21 cellular contexts compared by ENCODE assay signal in genomic region chr1:52907068-52907811, GRCh38.
"Had no signal": no experiment of that assay in that cellular context is flagged by ENCODE, and none has a peak within 500 bp of the region (broad histone marks: within the 10 kb centered on the region; RNA-seq: fewer than 3 reads in every experiment).

No MANE protein-coding gene starts in this region.

- H3K4me3 ChIP-seq: gastroesophageal sphincter, right atrium auricular region, tibial nerve had no signal

- H3K36me3 ChIP-seq: right atrium auricular region had no signal

- H3K27me3 ChIP-seq: gastroesophageal sphincter, right atrium auricular region, tibial nerve had no signal

- H3K4me1 Mint-ChIP-seq: activated CD4-positive, alpha-beta memory T cell treated with anti-CD3 and anti-CD28 coated beads, Interleukin-2, amount 10 ng/mL, durations not matched to agents 7 days and 5 days had no signal

- H3K36me3 Mint-ChIP-seq: activated naive CD4-positive, alpha-beta T cell treated with anti-CD3 and anti-CD28 coated beads, Interleukin-2, amount 50 U/mL, for 72 hours; brain; natural killer cell treated with Interleukin-12 subunit alpha and Interleukin-12 subunit beta and Interleukin-15 and Interleukin-18, amount 100 ng/mL, for 72 hours; WTC11 had no signal

- H3K27ac ChIP-seq: gastroesophageal sphincter, tibial nerve had no signal

- H3K27me3 Mint-ChIP-seq: activated CD4-positive, alpha-beta memory T cell treated with anti-CD3 and anti-CD28 coated beads, Interleukin-2, amount 10 ng/mL, durations not matched to agents 7 days and 5 days; activated T-cell treated with anti-CD3 and anti-CD28 coated beads, Interleukin-2, amount 50 U/mL, for 24 hours; natural killer cell treated with Interleukin-12 subunit alpha and Interleukin-12 subunit beta and Interleukin-15 and Interleukin-18, amount 100 ng/mL, for 72 hours had no signal

- DNase-seq: activated CD4-positive, alpha-beta memory T cell treated with anti-CD3 and anti-CD28 coated beads, Interleukin-2, amount 10 ng/mL, durations not matched to agents 7 days and 5 days; activated CD4-positive, alpha-beta T cell treated with anti-CD3 and anti-CD28 coated beads for 4 hours; activated effector memory CD4-positive, alpha-beta T cell treated with Interleukin-2 at 50 U/mL for 16 hours; activated T-cell treated with anti-CD3 and anti-CD28 coated beads, Interleukin-2, amount 50 U/mL, for 24 hours; amygdala; cerebellar nuclear complex; effector memory CD4-positive, alpha-beta T cell; left ventricle myocardium superior; mesenchymal stem cell; nucleus accumbens; small intestine; stimulated activated CD4-positive, alpha-beta T cell treated with anti-CD3 and anti-CD28 coated beads, Interleukin-4, amount 100 ng/mL, for 24 hours; stimulated activated naive CD4-positive, alpha-beta T cell treated with Interleukin-2 at 50 U/mL for 16 hours; T-helper 1 cell had no signal

- H3K9me3 Mint-ChIP-seq: activated CD4-positive, alpha-beta memory T cell treated with anti-CD3 and anti-CD28 coated beads, Interleukin-2, amount 10 ng/mL, durations not matched to agents 7 days and 5 days; activated naive CD4-positive, alpha-beta T cell treated with anti-CD3 and anti-CD28 coated beads, Interleukin-2, amount 50 U/mL, for 72 hours; activated T-cell treated with anti-CD3 and anti-CD28 coated beads, Interleukin-2, amount 50 U/mL, for 24 hours; brain; natural killer cell treated with Interleukin-12 subunit alpha and Interleukin-12 subunit beta and Interleukin-15 and Interleukin-18, amount 100 ng/mL, for 72 hours; WTC11 had no signal

- H3K4me3 Mint-ChIP-seq: activated CD4-positive, alpha-beta memory T cell treated with anti-CD3 and anti-CD28 coated beads, Interleukin-2, amount 10 ng/mL, durations not matched to agents 7 days and 5 days; activated T-cell treated with anti-CD3 and anti-CD28 coated beads, Interleukin-2, amount 50 U/mL, for 24 hours; brain; natural killer cell treated with Interleukin-12 subunit alpha and Interleukin-12 subunit beta and Interleukin-15 and Interleukin-18, amount 100 ng/mL, for 72 hours; WTC11 had no signal

- ATAC-seq: activated naive CD4-positive, alpha-beta T cell treated with anti-CD3 and anti-CD28 coated beads, Interleukin-2, amount 50 U/mL, for 72 hours; gastroesophageal sphincter; natural killer cell treated with Interleukin-12 subunit alpha and Interleukin-12 subunit beta and Interleukin-15 and Interleukin-18, amount 100 ng/mL, for 72 hours; WTC11 had no signal

- H3K27ac Mint-ChIP-seq: activated CD4-positive, alpha-beta memory T cell treated with anti-CD3 and anti-CD28 coated beads, Interleukin-2, amount 10 ng/mL, durations not matched to agents 7 days and 5 days; activated T-cell treated with anti-CD3 and anti-CD28 coated beads, Interleukin-2, amount 50 U/mL, for 24 hours; brain; natural killer cell treated with Interleukin-12 subunit alpha and Interleukin-12 subunit beta and Interleukin-15 and Interleukin-18, amount 100 ng/mL, for 72 hours; WTC11 had no signal

- H3K9me3 ChIP-seq: gastroesophageal sphincter, right atrium auricular region, tibial nerve had no signal
